In the genomic region with DNA sequence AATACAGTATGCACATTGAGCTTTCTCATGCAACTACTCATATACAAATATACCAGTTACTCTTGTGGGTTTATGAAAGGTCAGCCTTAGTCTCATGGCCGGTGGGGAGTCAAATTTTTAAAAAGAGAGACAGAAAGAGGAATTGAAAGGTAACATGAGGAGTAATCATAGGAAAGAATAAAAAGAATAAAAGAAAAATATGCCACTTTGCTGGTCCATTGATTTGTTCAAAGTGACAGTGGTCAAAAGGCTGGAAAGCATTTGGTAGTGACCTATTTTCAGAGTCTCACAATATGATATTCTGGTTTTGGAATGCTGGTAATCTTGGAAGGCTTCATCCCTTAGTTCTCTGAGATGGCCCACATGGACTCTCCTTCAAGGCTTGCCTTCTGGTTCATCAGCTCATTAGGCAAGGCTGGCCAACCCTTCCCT, we compare ENCODE assay signal across 1 cellular context.
A peak's percentile ranks its signal among the peaks of the same experiment; 100 is the strongest.
TF ChIP-seq lines count a peak whose summit lies in the region.

No MANE protein-coding gene starts in this region.

TF ChIP-seq in GM12878, 131 proteins besides CTCF, POLR2A, EP300 and RAD21:
- TF ChIP-seq IKZF2 (IDR thresholded peaks at IDR 0.05), result peak; percentile 81 to 87; a peak in 3 of 4 replicates
- TF ChIP-seq BCL11A (IDR thresholded peaks at IDR 0.05; ENCODE audit: low read depth, low read length), result 0 out of 2 replicates have a peak, but pooled peaks have one; percentile 43
- TF ChIP-seq EED (IDR thresholded peaks at IDR 0.05; ENCODE audit: low read depth), result peak; percentile 52
- peak; percentile 65 for TF ChIP-seq NR2F1 (conservative IDR thresholded peaks at IDR 0.05)
- TF ChIP-seq ZNF24 (IDR thresholded peaks at IDR 0.05), result 0 out of 2 replicates have a peak, but pooled peaks have one; percentile 19
- TF ChIP-seq BMI1 (IDR thresholded peaks at IDR 0.05; ENCODE audit: borderline replicate concordance), result peak; percentile 29; the same call in 1 of the 2 replicates
- peak; percentile 52; the same call in 1 of the 2 replicates for TF ChIP-seq ATF7 (IDR thresholded peaks at IDR 0.05; ENCODE audit: low read depth)
- 0 out of 2 replicates have a peak, but pooled peaks have one; percentile 31 for TF ChIP-seq MEF2A (IDR thresholded peaks at IDR 0.05; ENCODE audit: insufficient read depth, low read depth, low read length)
- TF ChIP-seq ZNF217 (IDR thresholded peaks at IDR 0.05), result 0 out of 2 replicates have a peak, but pooled peaks have one; percentile 27
- no peak for TF ChIP-seq CHD1 (IDR thresholded peaks at IDR 0.05; ENCODE audit: low read depth, low read length)
- TF ChIP-seq, protein P1, sequence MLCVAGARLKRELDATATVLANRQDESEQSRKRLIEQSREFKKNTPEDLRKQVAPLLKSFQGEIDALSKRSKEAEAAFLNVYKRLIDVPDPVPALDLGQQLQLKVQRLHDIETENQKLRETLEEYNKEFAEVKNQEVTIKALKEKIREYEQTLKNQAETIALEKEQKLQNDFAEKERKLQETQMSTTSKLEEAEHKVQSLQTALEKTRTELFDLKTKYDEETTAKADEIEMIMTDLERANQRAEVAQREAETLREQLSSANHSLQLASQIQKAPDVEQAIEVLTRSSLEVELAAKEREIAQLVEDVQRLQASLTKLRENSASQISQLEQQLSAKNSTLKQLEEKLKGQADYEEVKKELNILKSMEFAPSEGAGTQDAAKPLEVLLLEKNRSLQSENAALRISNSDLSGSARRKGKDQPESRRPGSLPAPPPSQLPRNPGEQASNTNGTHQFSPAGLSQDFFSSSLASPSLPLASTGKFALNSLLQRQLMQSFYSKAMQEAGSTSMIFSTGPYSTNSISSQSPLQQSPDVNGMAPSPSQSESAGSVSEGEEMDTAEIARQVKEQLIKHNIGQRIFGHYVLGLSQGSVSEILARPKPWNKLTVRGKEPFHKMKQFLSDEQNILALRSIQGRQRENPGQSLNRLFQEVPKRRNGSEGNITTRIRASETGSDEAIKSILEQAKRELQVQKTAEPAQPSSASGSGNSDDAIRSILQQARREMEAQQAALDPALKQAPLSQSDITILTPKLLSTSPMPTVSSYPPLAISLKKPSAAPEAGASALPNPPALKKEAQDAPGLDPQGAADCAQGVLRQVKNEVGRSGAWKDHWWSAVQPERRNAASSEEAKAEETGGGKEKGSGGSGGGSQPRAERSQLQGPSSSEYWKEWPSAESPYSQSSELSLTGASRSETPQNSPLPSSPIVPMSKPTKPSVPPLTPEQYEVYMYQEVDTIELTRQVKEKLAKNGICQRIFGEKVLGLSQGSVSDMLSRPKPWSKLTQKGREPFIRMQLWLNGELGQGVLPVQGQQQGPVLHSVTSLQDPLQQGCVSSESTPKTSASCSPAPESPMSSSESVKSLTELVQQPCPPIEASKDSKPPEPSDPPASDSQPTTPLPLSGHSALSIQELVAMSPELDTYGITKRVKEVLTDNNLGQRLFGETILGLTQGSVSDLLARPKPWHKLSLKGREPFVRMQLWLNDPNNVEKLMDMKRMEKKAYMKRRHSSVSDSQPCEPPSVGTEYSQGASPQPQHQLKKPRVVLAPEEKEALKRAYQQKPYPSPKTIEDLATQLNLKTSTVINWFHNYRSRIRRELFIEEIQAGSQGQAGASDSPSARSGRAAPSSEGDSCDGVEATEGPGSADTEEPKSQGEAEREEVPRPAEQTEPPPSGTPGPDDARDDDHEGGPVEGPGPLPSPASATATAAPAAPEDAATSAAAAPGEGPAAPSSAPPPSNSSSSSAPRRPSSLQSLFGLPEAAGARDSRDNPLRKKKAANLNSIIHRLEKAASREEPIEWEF (IDR thresholded peaks at IDR 0.05; ENCODE audit: insufficient replicate concordance, low read depth, low read length), result peak; percentile 29
- 0 out of 2 replicates have a peak, but pooled peaks have one; percentile 29 for TF ChIP-seq SMARCA5 (IDR thresholded peaks at IDR 0.05)
- TF ChIP-seq NFIC (IDR thresholded peaks at IDR 0.05; ENCODE audit: low read depth, low read length), result 0 out of 2 replicates have a peak, but pooled peaks have one; percentile 41
- TF ChIP-seq, protein P2, sequence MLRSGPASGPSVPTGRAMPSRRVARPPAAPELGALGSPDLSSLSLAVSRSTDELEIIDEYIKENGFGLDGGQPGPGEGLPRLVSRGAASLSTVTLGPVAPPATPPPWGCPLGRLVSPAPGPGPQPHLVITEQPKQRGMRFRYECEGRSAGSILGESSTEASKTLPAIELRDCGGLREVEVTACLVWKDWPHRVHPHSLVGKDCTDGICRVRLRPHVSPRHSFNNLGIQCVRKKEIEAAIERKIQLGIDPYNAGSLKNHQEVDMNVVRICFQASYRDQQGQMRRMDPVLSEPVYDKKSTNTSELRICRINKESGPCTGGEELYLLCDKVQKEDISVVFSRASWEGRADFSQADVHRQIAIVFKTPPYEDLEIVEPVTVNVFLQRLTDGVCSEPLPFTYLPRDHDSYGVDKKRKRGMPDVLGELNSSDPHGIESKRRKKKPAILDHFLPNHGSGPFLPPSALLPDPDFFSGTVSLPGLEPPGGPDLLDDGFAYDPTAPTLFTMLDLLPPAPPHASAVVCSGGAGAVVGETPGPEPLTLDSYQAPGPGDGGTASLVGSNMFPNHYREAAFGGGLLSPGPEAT (IDR thresholded peaks at IDR 0.05; ENCODE audit: low read depth), result peak; percentile 70
- TF ChIP-seq, protein P3, sequence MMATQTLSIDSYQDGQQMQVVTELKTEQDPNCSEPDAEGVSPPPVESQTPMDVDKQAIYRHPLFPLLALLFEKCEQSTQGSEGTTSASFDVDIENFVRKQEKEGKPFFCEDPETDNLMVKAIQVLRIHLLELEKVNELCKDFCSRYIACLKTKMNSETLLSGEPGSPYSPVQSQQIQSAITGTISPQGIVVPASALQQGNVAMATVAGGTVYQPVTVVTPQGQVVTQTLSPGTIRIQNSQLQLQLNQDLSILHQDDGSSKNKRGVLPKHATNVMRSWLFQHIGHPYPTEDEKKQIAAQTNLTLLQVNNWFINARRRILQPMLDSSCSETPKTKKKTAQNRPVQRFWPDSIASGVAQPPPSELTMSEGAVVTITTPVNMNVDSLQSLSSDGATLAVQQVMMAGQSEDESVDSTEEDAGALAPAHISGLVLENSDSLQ (IDR thresholded peaks at IDR 0.05), result no peak
- peak; percentile 77 for TF ChIP-seq IKZF1 (conservative IDR thresholded peaks at IDR 0.05)
- TF ChIP-seq IRF4 (IDR thresholded peaks at IDR 0.05; ENCODE audit: low read depth, low read length), result peak; percentile 56; the same call in 1 of the 2 replicates
- no peak for TF ChIP-seq KLF5 (IDR thresholded peaks at IDR 0.05; ENCODE audit: partially characterized antibody)
- TF ChIP-seq SUZ12 (IDR thresholded peaks at IDR 0.05; ENCODE audit: unreplicated experiment), result no peak
- no peak for TF ChIP-seq CREM (IDR thresholded peaks at IDR 0.05; ENCODE audit: low read depth)
- TF ChIP-seq SPI1 (IDR thresholded peaks at IDR 0.05; ENCODE audit: borderline replicate concordance, insufficient read depth, low read depth, low read length), result peak; percentile 83
- no peak for TF ChIP-seq MXI1 (IDR thresholded peaks at IDR 0.05; ENCODE audit: low read depth, low read length)
- peak; percentile 59 for TF ChIP-seq RUNX3 (IDR thresholded peaks at IDR 0.05; ENCODE audit: low read length)
- TF ChIP-seq DPF2 (IDR thresholded peaks at IDR 0.05), result peak; percentile 43; the same call in 1 of the 2 replicates
- TF ChIP-seq, protein P4, sequence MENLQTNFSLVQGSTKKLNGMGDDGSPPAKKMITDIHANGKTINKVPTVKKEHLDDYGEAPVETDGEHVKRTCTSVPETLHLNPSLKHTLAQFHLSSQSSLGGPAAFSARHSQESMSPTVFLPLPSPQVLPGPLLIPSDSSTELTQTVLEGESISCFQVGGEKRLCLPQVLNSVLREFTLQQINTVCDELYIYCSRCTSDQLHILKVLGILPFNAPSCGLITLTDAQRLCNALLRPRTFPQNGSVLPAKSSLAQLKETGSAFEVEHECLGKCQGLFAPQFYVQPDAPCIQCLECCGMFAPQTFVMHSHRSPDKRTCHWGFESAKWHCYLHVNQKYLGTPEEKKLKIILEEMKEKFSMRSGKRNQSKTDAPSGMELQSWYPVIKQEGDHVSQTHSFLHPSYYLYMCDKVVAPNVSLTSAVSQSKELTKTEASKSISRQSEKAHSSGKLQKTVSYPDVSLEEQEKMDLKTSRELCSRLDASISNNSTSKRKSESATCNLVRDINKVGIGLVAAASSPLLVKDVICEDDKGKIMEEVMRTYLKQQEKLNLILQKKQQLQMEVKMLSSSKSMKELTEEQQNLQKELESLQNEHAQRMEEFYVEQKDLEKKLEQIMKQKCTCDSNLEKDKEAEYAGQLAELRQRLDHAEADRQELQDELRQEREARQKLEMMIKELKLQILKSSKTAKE (IDR thresholded peaks at IDR 0.05; ENCODE audit: low read depth, poor library complexity, severe bottlenecking), result peak; percentile 49
- TF ChIP-seq, protein P5, sequence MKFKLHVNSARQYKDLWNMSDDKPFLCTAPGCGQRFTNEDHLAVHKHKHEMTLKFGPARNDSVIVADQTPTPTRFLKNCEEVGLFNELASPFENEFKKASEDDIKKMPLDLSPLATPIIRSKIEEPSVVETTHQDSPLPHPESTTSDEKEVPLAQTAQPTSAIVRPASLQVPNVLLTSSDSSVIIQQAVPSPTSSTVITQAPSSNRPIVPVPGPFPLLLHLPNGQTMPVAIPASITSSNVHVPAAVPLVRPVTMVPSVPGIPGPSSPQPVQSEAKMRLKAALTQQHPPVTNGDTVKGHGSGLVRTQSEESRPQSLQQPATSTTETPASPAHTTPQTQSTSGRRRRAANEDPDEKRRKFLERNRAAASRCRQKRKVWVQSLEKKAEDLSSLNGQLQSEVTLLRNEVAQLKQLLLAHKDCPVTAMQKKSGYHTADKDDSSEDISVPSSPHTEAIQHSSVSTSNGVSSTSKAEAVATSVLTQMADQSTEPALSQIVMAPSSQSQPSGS (IDR thresholded peaks at IDR 0.05; ENCODE audit: low read length), result peak; percentile 57
- TF ChIP-seq LARP7 (IDR thresholded peaks at IDR 0.05), result no peak
- peak; percentile 67 for TF ChIP-seq MTA2 (IDR thresholded peaks at IDR 0.05; ENCODE audit: low read depth)
- TF ChIP-seq CBX5 (IDR thresholded peaks at IDR 0.05; ENCODE audit: low read depth), result no peak
